Comparison of ENCODE assay signal across 9 cellular contexts in the genomic region with DNA sequence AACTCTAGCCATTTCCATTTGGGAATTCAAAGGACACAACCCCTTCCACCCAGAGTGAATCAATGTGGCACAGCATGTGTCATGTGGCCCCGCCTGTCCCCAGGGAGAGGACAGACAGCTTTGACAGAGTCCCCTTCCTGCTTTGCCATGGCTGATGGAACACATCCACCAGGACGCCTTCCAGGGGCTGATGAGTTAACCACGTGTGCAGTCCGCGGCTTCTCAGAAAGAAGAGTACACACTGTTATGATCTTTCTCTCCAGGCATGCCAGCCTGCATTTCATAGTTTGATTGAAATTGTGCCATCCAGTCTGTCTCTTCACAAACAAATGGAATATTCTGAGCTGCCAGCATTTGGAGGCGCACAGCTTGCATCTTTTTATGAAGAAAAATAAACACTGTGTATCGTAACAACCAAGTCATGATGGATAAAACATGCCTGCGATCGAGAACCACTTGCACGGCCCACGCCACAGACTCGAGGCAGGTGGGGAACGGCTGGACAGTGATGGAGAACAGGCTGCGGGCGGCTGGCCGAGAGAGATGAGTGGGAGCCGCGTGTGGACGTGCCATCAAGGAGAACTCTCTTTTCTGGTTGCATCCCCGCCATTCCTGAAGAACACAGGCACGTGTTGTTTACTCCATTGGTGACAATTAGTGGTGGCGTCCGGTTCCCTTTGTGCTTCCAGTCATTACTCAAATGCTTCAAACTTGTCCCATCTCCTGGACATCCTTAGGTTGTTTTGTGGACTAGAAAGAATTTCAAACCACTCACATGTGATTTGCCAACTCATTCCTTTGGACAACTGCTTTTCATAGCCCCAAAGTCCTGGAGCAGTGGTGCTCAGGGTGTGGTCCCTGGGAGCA.
DNase-seq lines count a peak whose midpoint lies in the region; ATAC-seq lines count a peak whose summit lies in the region.
"Had no signal": no experiment of that assay in that cellular context is flagged by ENCODE, and none has a peak within 500 bp of the region (broad histone marks: within the 10 kb centered on the region; RNA-seq: fewer than 3 reads in every experiment).

No MANE protein-coding gene starts in this region.

- no peak for ATAC-seq in HG03565 (IDR thresholded peaks at IDR 0.05; ENCODE audit: unreplicated experiment)
- no peak for ATAC-seq in HG03097 (IDR thresholded peaks at IDR 0.05; ENCODE audit: low FRiP score, unreplicated experiment)

- peak overlapping the region; percentile 69 for H3K4me3 Mint-ChIP-seq in activated T-helper 2 cell treated with anti-CD3 and anti-CD28 coated beads, Interferon-gamma antibody, Interleukin-2, Interleukin-4, amounts not matched to agents 10 μg/mL and 5 μg/mL and 100 μg/mL, durations not matched to agents 14 hours and 24 hours and 36 hours (ENCODE audit: low read depth)

- H3K9me3 Mint-ChIP-seq in activated T-helper 2 cell treated with anti-CD3 and anti-CD28 coated beads, Interferon-gamma antibody, Interleukin-2, Interleukin-4, amounts not matched to agents 10 μg/mL and 5 μg/mL and 100 μg/mL, durations not matched to agents 14 hours and 24 hours and 36 hours = no peaks in the 10 kb centered on the region

- H3K27ac Mint-ChIP-seq in activated T-helper 2 cell treated with anti-CD3 and anti-CD28 coated beads, Interferon-gamma antibody, Interleukin-2, Interleukin-4, amounts not matched to agents 10 μg/mL and 5 μg/mL and 100 μg/mL, durations not matched to agents 14 hours and 24 hours and 36 hours = no peak overlapping the region

- H3K4me1 Mint-ChIP-seq in activated T-helper 2 cell treated with anti-CD3 and anti-CD28 coated beads, Interferon-gamma antibody, Interleukin-2, Interleukin-4, amounts not matched to agents 10 μg/mL and 5 μg/mL and 100 μg/mL, durations not matched to agents 14 hours and 24 hours and 36 hours (ENCODE audit: low read depth) = peaks cover 4% of the 10 kb centered on the region

- no peaks in the 10 kb centered on the region for H3K36me3 Mint-ChIP-seq in activated T-helper 2 cell treated with anti-CD3 and anti-CD28 coated beads, Interferon-gamma antibody, Interleukin-2, Interleukin-4, amounts not matched to agents 10 μg/mL and 5 μg/mL and 100 μg/mL, durations not matched to agents 14 hours and 24 hours and 36 hours (ENCODE audit: low read depth)

- peaks cover 40% of the 10 kb centered on the region for H3K27me3 Mint-ChIP-seq in activated T-helper 2 cell treated with anti-CD3 and anti-CD28 coated beads, Interferon-gamma antibody, Interleukin-2, Interleukin-4, amounts not matched to agents 10 μg/mL and 5 μg/mL and 100 μg/mL, durations not matched to agents 14 hours and 24 hours and 36 hours (ENCODE audit: low read depth)

- DNase-seq in GM03348 (ENCODE audit: low spot score) = peak; percentile 52
- no peak for DNase-seq in activated T-helper 2 cell treated with anti-CD3 and anti-CD28 coated beads, Interferon-gamma antibody, Interleukin-2, Interleukin-4, amounts not matched to agents 10 μg/mL and 5 μg/mL and 100 μg/mL, durations not matched to agents 14 hours and 24 hours and 36 hours (ENCODE audit: low spot score)
- peak; percentile 58 to 90 for DNase-seq in hippocampal formation (lab: John Stamatoyannopoulos, UW)
- peak; percentile 89 for DNase-seq in putamen (ENCODE audit: low spot score)
- no peak for DNase-seq in HuH-7.5 (ENCODE audit: low spot score)
- DNase-seq: NCI-H1417 treated with DMSO at 0.1 percent for 48 hours, uterus had no signal

- intact Hi-C loops in activated T-helper 2 cell treated with anti-CD3 and anti-CD28 coated beads, Interferon-gamma antibody, Interleukin-2, Interleukin-4, amounts not matched to agents 10 μg/mL and 5 μg/mL and 100 μg/mL, durations not matched to agents 14 hours and 24 hours and 36 hours (cut with micrococcal nuclease) = no loop called here

Comparison
In these comparisons a context has a peak if more than half of its experiments do, and no peak if none do; other contexts are left out.
1. DNase-seq: peak in GM03348 (single experiment), hippocampal formation (2 of 2) and putamen (single experiment); none in activated T-helper 2 cell treated with anti-CD3 and anti-CD28 coated beads, Interferon-gamma antibody, Interleukin-2, Interleukin-4, amounts not matched to agents 10 μg/mL and 5 μg/mL and 100 μg/mL, durations not matched to agents 14 hours and 24 hours and 36 hours (single experiment) and HuH-7.5 (single experiment).